In the genomic region with DNA sequence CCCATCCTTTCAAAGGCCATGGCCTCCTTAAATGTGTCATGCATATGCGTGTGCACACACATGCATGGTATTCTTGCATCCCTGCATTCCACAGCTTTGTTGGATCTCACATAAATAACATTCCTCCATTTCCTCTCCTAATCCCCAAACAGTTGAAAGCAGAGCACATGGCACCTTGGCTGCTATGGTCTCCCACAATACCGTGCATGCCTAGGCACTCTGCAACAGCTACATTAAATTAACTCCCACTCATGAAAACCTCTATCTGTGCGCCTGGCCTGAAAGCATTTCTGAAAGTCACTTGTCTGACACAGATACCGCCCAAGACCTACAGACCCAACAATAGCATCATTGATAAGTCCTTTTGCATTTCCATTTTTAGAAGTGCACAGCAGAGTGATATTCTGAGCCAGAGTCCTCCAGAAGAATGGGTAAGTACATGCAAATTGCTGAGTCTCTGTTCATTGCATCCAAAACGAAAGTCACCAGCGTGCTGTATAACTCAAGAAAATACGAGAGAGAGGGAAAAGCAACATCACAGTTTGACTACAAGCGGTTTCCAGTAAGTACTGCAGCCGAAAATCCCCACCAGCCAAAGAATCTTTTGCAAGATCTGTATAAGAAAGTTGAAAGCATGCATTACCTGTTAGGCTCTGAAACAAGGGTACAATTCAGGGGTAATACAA, we compare ENCODE assay signal across 7 cellular contexts. TPM values are rescaled to one million over a fixed set of nuclear protein-coding genes. Genes with fewer than 3 reads are reported as not detected.
DNase-seq lines count a peak whose midpoint lies in the region; ATAC-seq, FAIRE-seq and TF ChIP-seq lines count a peak whose summit lies in the region.

No MANE protein-coding gene starts in this region.

- H3K79me2 ChIP-seq in PC-3 (ENCODE audit: low read length) = no peaks in the 10 kb centered on the region

- no peaks in the 10 kb centered on the region for H3K36me3 ChIP-seq in PC-3 (ENCODE audit: low read depth, low read length)
- no peaks in the 10 kb centered on the region for H3K36me3 ChIP-seq in right atrium auricular region

- intact Hi-C loops in PC-3 (cut with micrococcal nuclease) = no loop called here

- H3K9me3 ChIP-seq in PC-3 (ENCODE audit: low read length) (no peaks in the 10 kb centered on the region), right atrium auricular region (no peaks in the 10 kb centered on the region)

- no peak for FAIRE-seq in urothelium cell line (lab: Jason Lieb, UNC)

- no peak; the same call in 1 of the 2 replicates for TF ChIP-seq CTCF in HFFc6 (IDR thresholded peaks at IDR 0.05)
- no peak for TF ChIP-seq CTCF in PC-3 (conservative IDR thresholded peaks at IDR 0.05; ENCODE audit: low read depth, low read length)
- no peak for TF ChIP-seq CTCF in right atrium auricular region (IDR thresholded peaks at IDR 0.05)

- no peak overlapping the region for H2AFZ ChIP-seq in PC-3 (ENCODE audit: low read length)

- H3K4me2 ChIP-seq in PC-3 (ENCODE audit: low read length) = peak overlapping the region; percentile 13; the same call in 1 of the 2 replicates

- H3K9me2 ChIP-seq in PC-3 (replicated peaks; ENCODE audit: low read length) = no peaks in the 10 kb centered on the region

- CTCF ChIA-PET in PC-3 (lab: Charles Lee) = no interaction called here

- H3K4me3 Mint-ChIP-seq in HFFc6 = peak overlapping the region; percentile 1; the same call in 1 of the 2 replicates

- H3K27me3 Mint-ChIP-seq in HFFc6 (ENCODE audit: insufficient read depth) = peaks cover 12% of the 10 kb centered on the region

- H4K20me1 ChIP-seq in PC-3 (ENCODE audit: low read length) = no peaks in the 10 kb centered on the region

- H3K27me3 ChIP-seq in PC-3 (ENCODE audit: low read length) = 0 out of 2 replicates have a peak, but pooled peaks cover 6% of the 10 kb centered on the region
- H3K27me3 ChIP-seq in right atrium auricular region = no peaks in the 10 kb centered on the region

- DNase-seq in HFFc6 (no peak), PC-3 (no peak), right atrium auricular region (ENCODE audit: low spot score) (no peak), glomerular visceral epithelial cell (ENCODE audit: extremely low spot score) (no peak), NCI-H1048 (lab: John Stamatoyannopoulos, UW) (no peak), urothelium cell line (ENCODE audit: low spot score) (no peak)

- H3K4me1 ChIP-seq in PC-3 (ENCODE audit: insufficient read depth, low read length) (no peaks in the 10 kb centered on the region), right atrium auricular region (peaks cover 0 to 45% of the 10 kb centered on the region in 2 donors)

- H3F3A ChIP-seq in PC-3 (ENCODE audit: low read length, unreplicated experiment) = no peaks in the 10 kb centered on the region

- no peak overlapping the region for H3K4me3 ChIP-seq in PC-3 (ENCODE audit: low read length)
- peak overlapping the region; percentile 53 to 54 for H3K4me3 ChIP-seq in right atrium auricular region

- no peaks in the 10 kb centered on the region for H3K9me3 Mint-ChIP-seq in HFFc6

- H3K27ac Mint-ChIP-seq in HFFc6 = no peak overlapping the region

- H3K36me3 Mint-ChIP-seq in HFFc6 (ENCODE audit: low read depth) = no peaks in the 10 kb centered on the region

- peaks cover 14% of the 10 kb centered on the region for H3K4me1 Mint-ChIP-seq in HFFc6 (ENCODE audit: low read depth)

- H3K9ac ChIP-seq in PC-3 (ENCODE audit: low read length) = no peak overlapping the region

- H3K27ac ChIP-seq in PC-3 (ENCODE audit: low read length) (no peak overlapping the region), right atrium auricular region (peak overlapping the region; percentile 86 to 88)

- POLR2A ChIA-PET in PC-3 (lab: Charles Lee; ENCODE audit: unreplicated experiment) = no interaction called here

- ATAC-seq in GM18858 (IDR thresholded peaks at IDR 0.05; ENCODE audit: unreplicated experiment) = peak; percentile 64
- no peak for ATAC-seq in PC-3

- BruUV-seq in PC-3 (replicated peaks; lab: Mats Ljungman, UMichigan) = no TSS peak

RNA-seq across cellular contexts. Expression of a gene that starts 0.4 kb away (rescaled TPM):
- total RNA-seq in HFFc6 (2021; fragmentation: NEBNext Ultra II Directional; extraction: Animal tissue kit (Norgen Biotek cat#: 25700)) = not detected
- total RNA-seq in PC-3 (2014; rRNA removed) (0.12 and 0.22 TPM in 2 replicates), right atrium auricular region (100 to 1,000 TPM; 115 to 187 TPM)

RNA-seq across cellular contexts. Expression of a gene that starts 21.2 kb away (rescaled TPM):
- total RNA-seq in HFFc6 (2021; fragmentation: NEBNext Ultra II Directional; extraction: Animal tissue kit (Norgen Biotek cat#: 25700)) = not detected
- total RNA-seq in PC-3 (2014; rRNA removed) = not detected in 2 replicates
- total RNA-seq in right atrium auricular region = not detected

RNA-seq across cellular contexts. Expression of a gene that starts 48.8 kb away (rescaled TPM):
- not detected for total RNA-seq in HFFc6 (2021; fragmentation: NEBNext Ultra II Directional; extraction: Animal tissue kit (Norgen Biotek cat#: 25700))
- total RNA-seq in PC-3 (2014; rRNA removed) (not detected in 2 replicates), right atrium auricular region (not detected)

RNA-seq across cellular contexts. Expression of a gene that starts 50.2 kb away (rescaled TPM):
- total RNA-seq in HFFc6 (2021; fragmentation: NEBNext Ultra II Directional; extraction: Animal tissue kit (Norgen Biotek cat#: 25700)) = 1 to 10 TPM in 4 of 6 experiments, under 1 TPM in 2; 0.77 to 1.8 (median 1.2) TPM
- total RNA-seq in PC-3 (2014; rRNA removed) (7.7 and 9.0 TPM in 2 replicates), right atrium auricular region (under 1 TPM; 0.43 to 0.48 TPM)

Comparison
In these comparisons a context has a peak if more than half of its experiments do, and no peak if none do; other contexts are left out.
1. RNA of a gene that starts 0.4 kb away (total RNA-seq): 115 to 187 TPM in right atrium auricular region; 0.12 to 0.22 TPM in PC-3 and not detected in HFFc6; every median in the first group is over 10 times any median in the second.